In the genomic region with DNA sequence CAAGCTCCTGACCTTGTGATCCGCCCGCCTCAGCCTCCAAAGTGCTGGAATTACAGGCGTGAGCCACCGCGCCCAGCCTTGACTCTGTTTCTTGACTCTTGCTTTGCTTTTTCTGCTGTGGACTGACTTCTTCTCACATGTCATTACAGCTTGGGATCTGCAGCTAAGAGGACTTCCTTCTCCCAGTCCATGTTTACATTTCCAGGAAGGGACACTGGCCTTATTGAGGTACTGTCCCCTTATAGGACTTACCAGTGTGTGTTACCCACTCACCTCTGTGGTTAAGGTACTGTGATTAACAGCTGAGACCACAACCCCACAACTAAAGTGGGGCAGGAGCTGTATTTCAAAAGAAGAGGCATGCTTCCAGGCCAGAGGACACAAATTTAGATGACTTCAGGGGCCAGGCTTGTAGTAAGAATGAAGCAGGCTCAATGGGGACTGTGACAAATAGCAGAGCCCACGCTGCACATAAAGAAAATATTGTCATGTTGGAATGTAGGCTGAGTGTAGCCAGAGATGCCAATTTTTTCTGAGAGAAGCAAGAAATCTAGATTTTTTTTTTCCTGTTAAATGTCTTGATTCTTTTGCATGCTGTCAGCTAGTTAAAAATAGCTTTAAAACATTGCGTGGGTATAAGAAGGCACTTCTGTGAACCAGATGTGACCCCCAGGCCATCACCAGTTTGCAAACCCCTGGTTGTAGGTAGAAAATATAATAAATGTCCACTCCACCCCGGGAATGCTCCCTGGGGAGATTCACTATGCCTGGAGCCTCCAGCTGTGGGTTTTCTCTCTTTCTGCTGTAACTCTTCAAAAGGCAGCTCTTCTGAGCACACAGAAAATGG, we compare ENCODE assay signal across 20 cellular contexts.
DNase-seq lines count a peak whose midpoint lies in the region; ATAC-seq and TF ChIP-seq lines count a peak whose summit lies in the region.
"Had no signal": no experiment of that assay in that cellular context is flagged by ENCODE, and none has a peak within 500 bp of the region (broad histone marks: within the 10 kb centered on the region; RNA-seq: fewer than 3 reads in every experiment).

No MANE protein-coding gene starts in this region.

- H3K27ac ChIP-seq in thoracic aorta (peak overlapping the region; percentile 86 to 87), Peyer's patch (peak overlapping the region in 1 of 4 donors; percentile 17)
- H3K27ac ChIP-seq: 22Rv1, KMS-11 had no signal

- no peak for ATAC-seq in thoracic aorta (ENCODE audit: insufficient number of reproducible peaks, low FRiP score, low read depth)
- no peak for ATAC-seq in HG02970 (IDR thresholded peaks at IDR 0.05; ENCODE audit: low FRiP score, unreplicated experiment)
- ATAC-seq: stimulated activated naive CD8-positive, alpha-beta T cell treated with anti-CD3 and anti-CD28 coated beads, Interleukin-15, amount 100 ng/mL, for 72 hours had no signal

- H3K4me3 ChIP-seq in choroid plexus epithelial cell (ENCODE audit: low read depth, low read length) = no peak overlapping the region
- H3K4me3 ChIP-seq in thoracic aorta = no peak overlapping the region
- H3K4me3 ChIP-seq in Peyer's patch = no peak overlapping the region
- H3K4me3 ChIP-seq: adrenal gland, skin epidermis had no signal

- no peaks in the 10 kb centered on the region for H3K27me3 ChIP-seq in thoracic aorta (replicated peaks; ENCODE audit: insufficient read depth)
- H3K27me3 ChIP-seq in Peyer's patch = no peaks in the 10 kb centered on the region
- H3K27me3 ChIP-seq: adrenal gland had no signal

- H3K4me1 ChIP-seq in thoracic aorta (ENCODE audit: control insufficient read depth in 1 of 2, low read depth in 2 of 2) (peaks cover 18 to 37% of the 10 kb centered on the region in 2 donors), Peyer's patch (peaks cover 0 to 12% (median 6%) of the 10 kb centered on the region in 4 donors)

- H3K9me3 ChIP-seq in thoracic aorta (no peaks in the 10 kb centered on the region), Peyer's patch (no peaks in the 10 kb centered on the region)
- H3K9me3 ChIP-seq: adrenal gland had no signal

- no peaks in the 10 kb centered on the region for H3K36me3 ChIP-seq in thoracic aorta
- H3K36me3 ChIP-seq in Peyer's patch = no peaks in the 10 kb centered on the region
- H3K36me3 ChIP-seq: adrenal gland had no signal

- TF ChIP-seq CTCF in choroid plexus epithelial cell (conservative IDR thresholded peaks at IDR 0.05; ENCODE audit: low read depth, low read length) (no peak), thoracic aorta (IDR thresholded peaks at IDR 0.05) (no peak), Peyer's patch (IDR thresholded peaks at IDR 0.05) (no peak)

- DNase-seq in activated CD8-positive, alpha-beta memory T cell treated with anti-CD3 and anti-CD28 coated beads for 24 hours = peak; percentile 32
- DNase-seq in activated CD8-positive, alpha-beta memory T cell treated with anti-CD3 and anti-CD28 coated beads, Interleukin-2, amount 50 U/mL, for 4 hours = no peak
- DNase-seq in choroid plexus epithelial cell (ENCODE audit: low read depth) (peak; percentile 70), left kidney (ENCODE audit: low read depth, low spot score) (peak; percentile 15), thoracic aorta (ENCODE audit: low spot score) (no peak), Peyer's patch (no peak)
- DNase-seq in stimulated activated naive CD4-positive, alpha-beta T cell treated with Interleukin-2 at 50 U/mL for 16 hours (lab: John Stamatoyannopoulos, UW) = no peak
- DNase-seq: activated CD4-positive, alpha-beta T cell treated with anti-CD3 and anti-CD28 coated beads, Interleukin-2, amount 10 ng/mL, durations not matched to agents 24 days and 14 days; activated T-cell treated with anti-CD3 and anti-CD28 coated beads, Interleukin-2, amount 50 U/mL, for 24 hours; adrenal gland; CD4-positive, alpha-beta T cell; HCEC 1CT; NCI-H1417; NCI-H345; SIG-M5; stimulated activated naive CD8-positive, alpha-beta T cell treated with anti-CD3 and anti-CD28 coated beads, Interleukin-15, amount 100 ng/mL, for 72 hours had no signal

- no peak for TF ChIP-seq POLR2A in Peyer's patch (IDR thresholded peaks at IDR 0.05)

Comparison
In these comparisons a context has a peak if more than half of its experiments do, and no peak if none do; other contexts are left out.
1. DNase-seq: peak in activated CD8-positive, alpha-beta memory T cell treated with anti-CD3 and anti-CD28 coated beads for 24 hours (single experiment), choroid plexus epithelial cell (single experiment) and left kidney (single experiment); none in activated CD8-positive, alpha-beta memory T cell treated with anti-CD3 and anti-CD28 coated beads, Interleukin-2, amount 50 U/mL, for 4 hours (single experiment), thoracic aorta (single experiment), Peyer's patch (0 of 3) and stimulated activated naive CD4-positive, alpha-beta T cell treated with Interleukin-2 at 50 U/mL for 16 hours (single experiment).